Comparison of ENCODE assay signal across 10 cellular contexts in the genomic region with DNA sequence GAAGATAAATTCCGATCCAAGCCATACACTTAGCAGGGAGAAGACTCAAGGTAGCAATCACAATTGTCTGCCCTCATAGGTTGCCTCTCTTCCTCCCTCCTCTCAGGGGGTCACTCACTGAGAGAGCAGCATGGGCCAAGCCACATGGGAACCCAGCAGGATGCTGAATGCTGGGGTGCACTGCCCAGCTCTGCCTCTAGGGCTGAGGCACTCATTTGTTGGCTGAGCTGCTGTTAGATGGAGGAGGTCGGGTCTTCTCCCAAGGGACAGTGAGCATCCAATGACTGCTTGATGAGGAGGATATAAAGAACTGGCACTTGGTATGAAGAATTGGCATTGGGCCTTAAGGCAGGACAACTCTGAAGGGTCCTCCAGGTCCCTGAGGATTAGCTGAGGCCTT.
DNase-seq lines count a peak whose midpoint lies in the region; ATAC-seq and TF ChIP-seq lines count a peak whose summit lies in the region.
"Had no signal": no experiment of that assay in that cellular context is flagged by ENCODE, and none has a peak within 500 bp of the region (broad histone marks: within the 10 kb centered on the region; RNA-seq: fewer than 3 reads in every experiment).

No MANE protein-coding gene starts in this region.

- no peak overlapping the region for H3K4me3 ChIP-seq in dorsolateral prefrontal cortex

- no peak for ATAC-seq in HG02610 (IDR thresholded peaks at IDR 0.05; ENCODE audit: unreplicated experiment)
- ATAC-seq in left colon = no peak
- ATAC-seq: left cardiac atrium had no signal

- no peak overlapping the region for H3K27ac ChIP-seq in dorsolateral prefrontal cortex

- peak; percentile 16 for DNase-seq in stimulated activated CD4-positive, alpha-beta T cell treated with anti-CD3 and anti-CD28 coated beads, Interleukin-15, amount 100 ng/mL, for 24 hours
- DNase-seq in stimulated activated CD4-positive, alpha-beta T cell treated with anti-CD3 and anti-CD28 coated beads, Interleukin-2, amount 100 ng/mL, for 48 hours = no peak
- peak; percentile 32 for DNase-seq in HuH-7.5 (ENCODE audit: low spot score)
- peak; percentile 7 for DNase-seq in dermis blood vessel endothelial cell
- no peak for DNase-seq in dorsolateral prefrontal cortex
- DNase-seq in left colon = no peak
- DNase-seq in C1 segment of cervical spinal cord (lab: John Stamatoyannopoulos, UW) = no peak
- DNase-seq: left cardiac atrium, Right ventricle myocardium superior had no signal

- no peaks in the 10 kb centered on the region for H3K27me3 ChIP-seq in dorsolateral prefrontal cortex

- TF ChIP-seq CTCF in dorsolateral prefrontal cortex (IDR thresholded peaks at IDR 0.05 in 54 of 56, conservative IDR thresholded peaks at IDR 0.05 in 2 of 56; ENCODE audit: low read depth in 1 of 56, partially characterized antibody in 56 of 56) = peak in 13 of 56 donors; percentile 8 to 40 (median 16)

- intact Hi-C loops in dorsolateral prefrontal cortex (cut with DNase I) (no loop called here), left colon (cut with DNase I, micrococcal nuclease) (no loop called here)

Comparison
In these comparisons a context has a peak if more than half of its experiments do, and no peak if none do; other contexts are left out.
1. DNase-seq: peak in stimulated activated CD4-positive, alpha-beta T cell treated with anti-CD3 and anti-CD28 coated beads, Interleukin-15, amount 100 ng/mL, for 24 hours (single experiment), HuH-7.5 (single experiment) and dermis blood vessel endothelial cell (single experiment); none in stimulated activated CD4-positive, alpha-beta T cell treated with anti-CD3 and anti-CD28 coated beads, Interleukin-2, amount 100 ng/mL, for 48 hours (0 of 2), dorsolateral prefrontal cortex (0 of 10), left colon (0 of 2) and C1 segment of cervical spinal cord (0 of 14).